In the genomic region with DNA sequence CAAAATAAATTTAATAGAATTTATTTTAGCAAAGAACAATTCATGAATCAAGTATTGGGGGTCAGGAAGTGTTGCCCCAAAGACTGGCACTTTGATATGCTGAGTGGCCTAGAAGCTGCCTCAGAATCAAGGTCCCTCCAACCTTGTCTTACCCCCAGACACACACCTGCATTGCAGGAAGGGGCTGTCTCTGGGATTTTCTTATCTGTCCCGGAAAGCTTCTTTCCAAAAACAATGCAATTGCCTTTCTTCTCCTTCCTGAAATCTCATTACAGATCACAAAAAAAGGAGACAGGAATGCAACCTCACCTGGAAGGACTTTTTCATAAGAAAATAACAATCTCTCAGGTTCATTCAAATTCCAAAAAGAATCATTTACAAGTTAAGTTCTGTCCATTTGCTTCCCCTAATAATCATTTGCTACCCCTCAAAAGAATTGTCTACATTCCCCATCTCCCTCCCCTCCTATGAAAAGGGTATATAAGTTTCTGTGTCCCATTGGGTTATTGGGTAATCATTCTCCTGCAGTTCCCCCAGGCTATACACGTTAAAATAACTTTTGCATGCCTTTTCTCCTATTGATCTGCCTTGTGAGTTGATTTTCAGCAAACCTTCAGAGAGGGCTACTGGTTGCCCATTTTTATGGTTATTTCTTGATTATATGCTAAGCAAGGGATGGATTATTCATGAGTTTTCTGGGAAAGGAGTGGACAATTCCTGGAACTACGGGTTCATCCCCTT, we compare ENCODE assay signal across 1 cellular context.
TF ChIP-seq lines count a peak whose summit lies in the region.

No MANE protein-coding gene starts in this region.

TF ChIP-seq in H1, 55 proteins besides CTCF, POLR2A, EP300 and RAD21:
- no peak for TF ChIP-seq RFX5 (IDR thresholded peaks at IDR 0.05; ENCODE audit: borderline replicate concordance, low read depth, low read length)
- no peak for TF ChIP-seq JUN (IDR thresholded peaks at IDR 0.05; ENCODE audit: low read depth, low read length)
- no peak for TF ChIP-seq KDM1A (IDR thresholded peaks at IDR 0.05; ENCODE audit: borderline replicate concordance, low read length)
- TF ChIP-seq CEBPB (IDR thresholded peaks at IDR 0.05; ENCODE audit: low read depth, low read length): peak; percentile 28; the same call in 1 of the 2 replicates
- no peak for TF ChIP-seq BCL11A (IDR thresholded peaks at IDR 0.05; ENCODE audit: low read depth in 2 of 2, low read length in 2 of 2)
- TF ChIP-seq SRF (IDR thresholded peaks at IDR 0.05; ENCODE audit: low read depth, low read length): no peak
- TF ChIP-seq SIRT6 (IDR thresholded peaks at IDR 0.05; ENCODE audit: low read length): no peak
- no peak for TF ChIP-seq CHD2 (IDR thresholded peaks at IDR 0.05; ENCODE audit: low read length)
- no peak for TF ChIP-seq POLR2AphosphoS5 (IDR thresholded peaks at IDR 0.05; ENCODE audit: low read depth, low read length)
